Comparison of ENCODE assay signal across 28 cellular contexts in genomic region chr3:143413372-143413771, GRCh38.
"Had no signal": no experiment of that assay in that cellular context is flagged by ENCODE, and none has a peak within 500 bp of the region (broad histone marks: within the 10 kb centered on the region; RNA-seq: fewer than 3 reads in every experiment).

No MANE protein-coding gene starts in this region.

- H3K36me3 ChIP-seq: ovary, right lobe of liver, stomach, thyroid gland, upper lobe of left lung, vagina, WERI-Rb-1 had no signal

- FAIRE-seq: colon, frontal cortex had no signal

- DNase-seq: activated CD4-positive, alpha-beta memory T cell treated with anti-CD3 and anti-CD28 coated beads, Interleukin-2, amount 10 ng/mL, durations not matched to agents 7 days and 5 days; activated CD4-positive, alpha-beta T cell treated with anti-CD3 and anti-CD28 coated beads for 1 hour; activated CD4-positive, alpha-beta T cell treated with anti-CD3 and anti-CD28 coated beads, Interleukin-2, amount 10 ng/mL, durations not matched to agents 7 days and 5 days; activated CD8-positive, alpha-beta memory T cell treated with anti-CD3 and anti-CD28 coated beads, Interleukin-2, amount 50 U/mL, for 48 hours; activated naive CD4-positive, alpha-beta T cell; activated T-cell treated with anti-CD3 and anti-CD28 coated beads, Interleukin-2, amount 50 U/mL, for 24 hours; anterior cingulate cortex; dermis blood vessel endothelial cell; effector CD4-positive, alpha-beta T cell; glutamatergic neuron; islet precursor cell; left ventricle myocardium superior; naive thymus-derived CD4-positive, alpha-beta T cell; ovary; right lobe of liver; stimulated activated CD4-positive, alpha-beta T cell treated with anti-CD3 and anti-CD28 coated beads, Interleukin-4, amount 100 ng/mL, for 24 hours; stomach; T-helper 17 cell; T1000; thyroid gland; upper lobe of left lung; WERI-Rb-1 had no signal

- H3K9me3 ChIP-seq: ovary, right lobe of liver, stomach, thyroid gland, upper lobe of left lung, vagina had no signal

- H3K27ac ChIP-seq: ovary, right lobe of liver, skin epidermis, stomach, thyroid gland, upper lobe of left lung, vagina, WERI-Rb-1 had no signal

- ATAC-seq: activated T-helper 17 cell treated with anti-CD3 and anti-CD28 coated beads, Interleukin-2, amount 50 U/mL, for 72 hours; left ventricle myocardium superior; naive thymus-derived CD4-positive, alpha-beta T cell; right lobe of liver; stimulated activated effector memory CD8-positive, alpha-beta T cell treated with anti-CD3 and anti-CD28 coated beads, Interleukin-12 subunit alpha, Interleukin-12 subunit beta, amount 100 ng/mL, for 72 hours; T-helper 17 cell had no signal

- H3K27me3 ChIP-seq: ovary, right lobe of liver, stomach, thyroid gland, upper lobe of left lung, vagina had no signal

- H3K4me1 ChIP-seq: right lobe of liver, stomach, thyroid gland, upper lobe of left lung, vagina had no signal

- H3K4me3 ChIP-seq: ovary, right lobe of liver, skin epidermis, stomach, thyroid gland, upper lobe of left lung, vagina had no signal
